In the genomic region with DNA sequence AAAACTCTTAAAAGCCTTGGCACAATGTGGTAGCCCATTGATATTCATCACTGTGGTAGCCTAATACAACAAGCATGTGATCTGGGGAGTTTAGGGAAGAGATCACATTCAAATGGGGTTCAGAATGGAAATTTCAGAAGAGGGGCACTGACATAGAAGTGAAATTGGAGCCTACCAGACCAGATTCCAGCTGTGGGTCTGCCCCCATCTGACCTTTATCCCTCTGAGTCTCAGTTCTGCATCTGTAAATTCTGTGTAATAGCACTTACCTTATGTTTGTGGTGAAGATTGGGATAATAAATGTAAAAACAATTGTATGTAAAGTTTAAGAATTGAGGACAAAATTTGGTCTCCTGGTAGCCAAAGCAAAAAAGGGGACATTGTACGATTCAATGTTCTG, we compare ENCODE assay signal across 33 cellular contexts.
"Had no signal": no experiment of that assay in that cellular context is flagged by ENCODE, and none has a peak within 500 bp of the region (broad histone marks: within the 10 kb centered on the region; RNA-seq: fewer than 3 reads in every experiment).

No MANE protein-coding gene starts in this region.

- H3K9ac ChIP-seq: KMS-11 had no signal

- H3K27ac ChIP-seq: KMS-11 had no signal

- H3K9me3 ChIP-seq: MG63 had no signal

- DNase-seq: Karpas-422, Kasumi-1, KG1, MG63, MM.1S, MV-4-11, NCI-H1092, NCI-H1092 treated with DMSO at 0.1 percent for 48 hours, NCI-H1105, NCI-H1105 treated with DMSO at 0.1 percent for 48 hours, NCI-H1417, NCI-H1417 treated with DMSO at 0.1 percent for 48 hours, NCI-H1436, NCI-H1436 treated with DMSO at 0.1 percent for 48 hours, NCI-H146, NCI-H1694, NCI-H1694 treated with DMSO at 0.1 percent for 48 hours, NCI-H187, NCI-H187 treated with DMSO at 0.1 percent for 48 hours, NCI-H1930, NCI-H2029, NCI-H2029 treated with DMSO at 0.1 percent for 48 hours, NCI-H2081, NCI-H2081 treated with DMSO at 0.1 percent for 48 hours, NCI-H2107, NCI-H2171, NCI-H2171 treated with DMSO at 0.1 percent for 48 hours, NCI-H2227 treated with DMSO at 0.1 percent for 48 hours, NCI-H226, NCI-H345, NCI-H446, NCI-H446 treated with DMSO at 0.1 percent for 48 hours had no signal

- H3K4me2 ChIP-seq: KMS-11 had no signal

- H3K27me3 ChIP-seq: MG63 had no signal

- H3K36me3 ChIP-seq: MG63 had no signal

- H3K4me3 ChIP-seq: MG63 had no signal
